In genomic region chr5:102760815-102761214, GRCh38 we compare ENCODE assay signal across 9 cellular contexts. TPM values are rescaled to one million over a fixed set of nuclear protein-coding genes. Genes with fewer than 3 reads are reported as not detected.
A peak's percentile ranks its signal among the peaks of the same experiment; 100 is the strongest.
DNase-seq lines count a peak whose midpoint lies in the region; ATAC-seq and TF ChIP-seq lines count a peak whose summit lies in the region.
"Had no signal": no experiment of that assay in that cellular context is flagged by ENCODE, and none has a peak within 500 bp of the region (broad histone marks: within the 10 kb centered on the region; RNA-seq: fewer than 3 reads in every experiment).

No MANE protein-coding gene starts in this region.

- 11 to 20% (median 16%) methylated on average over 2 of the region's 2 CpGs for WGBS in heart left ventricle, 4 donors

- peak overlapping the region in 11 of 12 donors; percentile 4 to 72 (median 29) for H3K27ac ChIP-seq in heart left ventricle
- H3K27ac ChIP-seq in tibial artery: peak overlapping the region; percentile 36 to 97

- no peak for ATAC-seq in activated T-cell treated with anti-CD3 and anti-CD28 coated beads, Interleukin-2, amount 50 U/mL, for 4 hours
- peak in 3 of 4 donors; percentile 21 to 43 (median 39) for ATAC-seq in heart left ventricle

- DNase-seq in activated T-cell treated with anti-CD3 and anti-CD28 coated beads, Interleukin-2, amount 50 U/mL, for 4 hours: no peak
- no peak for DNase-seq in activated T-cell treated with anti-CD3 and anti-CD28 coated beads, Interleukin-2, amount 50 U/mL, for 1 hour
- no peak for DNase-seq in T-helper 2 cell treated with Interferon-gamma antibody and Interleukin-4, amounts not matched to agents 5 μg/mL and 100 μg/mL, for 36 hours (ENCODE audit: low spot score)
- DNase-seq in heart left ventricle (peak in 2 of 5 donors; percentile 31 to 54), tibial artery (no peak), mesothelial cell of epicardium (ENCODE audit: low spot score in 2 of 2, unreplicated experiment in 2 of 2) (no peak), middle frontal gyrus (ENCODE audit: extremely low spot score, low spot score) (no peak)
- DNase-seq in stimulated activated CD4-positive, alpha-beta T cell treated with anti-CD3 and anti-CD28 coated beads, Interleukin-4, amount 100 ng/mL, for 1 hour: no peak
- DNase-seq: posterior cingulate gyrus had no signal

- H3K9me3 ChIP-seq in heart left ventricle (no peaks in the 10 kb centered on the region), tibial artery (no peaks in the 10 kb centered on the region)

- H3K4me1 ChIP-seq in heart left ventricle (peaks cover 4 to 84% (median 59%) of the 10 kb centered on the region in 12 donors), tibial artery (peaks cover 0 to 80% (median 45%) of the 10 kb centered on the region in 4 donors)

- H3K4me3 Mint-ChIP-seq in activated T-cell treated with anti-CD3 and anti-CD28 coated beads, Interleukin-2, amount 50 U/mL, for 4 hours: peak overlapping the region; percentile 35
- peak overlapping the region; percentile 28 for H3K4me3 Mint-ChIP-seq in T-helper 2 cell treated with Interferon-gamma antibody and Interleukin-4, amounts not matched to agents 5 μg/mL and 100 μg/mL, for 36 hours
- no peak overlapping the region for H3K4me3 Mint-ChIP-seq in mesothelial cell of epicardium

- peaks cover 7% of the 10 kb centered on the region for H3K36me3 Mint-ChIP-seq in activated T-cell treated with anti-CD3 and anti-CD28 coated beads, Interleukin-2, amount 50 U/mL, for 4 hours (ENCODE audit: insufficient read depth)
- H3K36me3 Mint-ChIP-seq in T-helper 2 cell treated with Interferon-gamma antibody and Interleukin-4, amounts not matched to agents 5 μg/mL and 100 μg/mL, for 36 hours (ENCODE audit: low read depth): no peaks in the 10 kb centered on the region
- no peaks in the 10 kb centered on the region for H3K36me3 Mint-ChIP-seq in mesothelial cell of epicardium

- H3K9me3 Mint-ChIP-seq in activated T-cell treated with anti-CD3 and anti-CD28 coated beads, Interleukin-2, amount 50 U/mL, for 4 hours: peaks cover 4% of the 10 kb centered on the region
- no peaks in the 10 kb centered on the region for H3K9me3 Mint-ChIP-seq in T-helper 2 cell treated with Interferon-gamma antibody and Interleukin-4, amounts not matched to agents 5 μg/mL and 100 μg/mL, for 36 hours
- H3K9me3 Mint-ChIP-seq in mesothelial cell of epicardium: no peaks in the 10 kb centered on the region

- no peak for TF ChIP-seq POLR2A in heart left ventricle (IDR thresholded peaks at IDR 0.05)

- H3K27ac Mint-ChIP-seq in T-helper 2 cell treated with Interferon-gamma antibody and Interleukin-4, amounts not matched to agents 5 μg/mL and 100 μg/mL, for 36 hours: peak overlapping the region; percentile 37
- H3K27ac Mint-ChIP-seq in mesothelial cell of epicardium: no peak overlapping the region

- intact Hi-C loops in heart left ventricle (cut with DNase I) (loop anchor here in 1 of 10 donors (10.0 kb wide), 1 partner anchor 364 kb away; the partner anchor contains the start of genes GIN1 and PPIP5K2), tibial artery (cut with DNase I; ENCODE audit: low total_unique reads) (no loop called here)

- H3K4me3 ChIP-seq in heart left ventricle (no peak overlapping the region), tibial artery (no peak overlapping the region)

- H3K36me3 ChIP-seq in heart left ventricle (no peaks in the 10 kb centered on the region), tibial artery (no peaks in the 10 kb centered on the region)

- peaks cover 79% of the 10 kb centered on the region for H3K4me1 Mint-ChIP-seq in activated T-cell treated with anti-CD3 and anti-CD28 coated beads, Interleukin-2, amount 50 U/mL, for 4 hours (ENCODE audit: low read depth)
- H3K4me1 Mint-ChIP-seq in T-helper 2 cell treated with Interferon-gamma antibody and Interleukin-4, amounts not matched to agents 5 μg/mL and 100 μg/mL, for 36 hours (ENCODE audit: low read depth): peaks cover 57% of the 10 kb centered on the region
- peaks cover 15% of the 10 kb centered on the region for H3K4me1 Mint-ChIP-seq in mesothelial cell of epicardium

- TF ChIP-seq CTCF in heart left ventricle (IDR thresholded peaks at IDR 0.05): no peak
- TF ChIP-seq CTCF in tibial artery (IDR thresholded peaks at IDR 0.05): no peak
- TF ChIP-seq CTCF in mesothelial cell of epicardium (IDR thresholded peaks at IDR 0.05; ENCODE audit: unreplicated experiment): no peak

- H3K27me3 ChIP-seq in heart left ventricle (no peaks in the 10 kb centered on the region), tibial artery (no peaks in the 10 kb centered on the region)

- H3K27me3 Mint-ChIP-seq in activated T-cell treated with anti-CD3 and anti-CD28 coated beads, Interleukin-2, amount 50 U/mL, for 4 hours (ENCODE audit: low read depth): no peaks in the 10 kb centered on the region
- H3K27me3 Mint-ChIP-seq in T-helper 2 cell treated with Interferon-gamma antibody and Interleukin-4, amounts not matched to agents 5 μg/mL and 100 μg/mL, for 36 hours (ENCODE audit: low read depth): no peaks in the 10 kb centered on the region
- H3K27me3 Mint-ChIP-seq in mesothelial cell of epicardium (ENCODE audit: low read depth): no peaks in the 10 kb centered on the region

RNA-seq across cellular contexts. Expression of gene PAM, which starts 5.7 kb away (rescaled TPM):
- 10 to 100 TPM; 50.9 to 56.2 (median 55.7) TPM for total RNA-seq in activated T-cell treated with anti-CD3 and anti-CD28 coated beads, Interleukin-2, amount 50 U/mL, for 4 hours
- total RNA-seq in heart left ventricle (1,000 to 10,000 TPM in 6 of 9 donors, 100 to 1,000 TPM in 3; 578 to 1,548 (median 1,139) TPM), mesothelial cell of epicardium (76.1 to 94.3 TPM (median 89.0 TPM) in 3 replicates)
- 100 to 1,000 TPM; 569 to 590 TPM for polyA plus RNA-seq in heart left ventricle

Comparison
In these comparisons a context has a peak if more than half of its experiments do, and no peak if none do; other contexts are left out.
1. ATAC-seq: peak in heart left ventricle (3 of 4); none in activated T-cell treated with anti-CD3 and anti-CD28 coated beads, Interleukin-2, amount 50 U/mL, for 4 hours (0 of 2).